1 cellular context compared by ENCODE assay signal in genomic region chr6:47083586-47084047, GRCh38.
A peak's percentile ranks its signal among the peaks of the same experiment; 100 is the strongest.
TF ChIP-seq lines count a peak whose summit lies in the region.

No MANE protein-coding gene starts in this region.

TF ChIP-seq in HepG2, 621 proteins besides CTCF, POLR2A, EP300 and RAD21 (continued from another document and continues in another):
- TF ChIP-seq, protein P1, sequence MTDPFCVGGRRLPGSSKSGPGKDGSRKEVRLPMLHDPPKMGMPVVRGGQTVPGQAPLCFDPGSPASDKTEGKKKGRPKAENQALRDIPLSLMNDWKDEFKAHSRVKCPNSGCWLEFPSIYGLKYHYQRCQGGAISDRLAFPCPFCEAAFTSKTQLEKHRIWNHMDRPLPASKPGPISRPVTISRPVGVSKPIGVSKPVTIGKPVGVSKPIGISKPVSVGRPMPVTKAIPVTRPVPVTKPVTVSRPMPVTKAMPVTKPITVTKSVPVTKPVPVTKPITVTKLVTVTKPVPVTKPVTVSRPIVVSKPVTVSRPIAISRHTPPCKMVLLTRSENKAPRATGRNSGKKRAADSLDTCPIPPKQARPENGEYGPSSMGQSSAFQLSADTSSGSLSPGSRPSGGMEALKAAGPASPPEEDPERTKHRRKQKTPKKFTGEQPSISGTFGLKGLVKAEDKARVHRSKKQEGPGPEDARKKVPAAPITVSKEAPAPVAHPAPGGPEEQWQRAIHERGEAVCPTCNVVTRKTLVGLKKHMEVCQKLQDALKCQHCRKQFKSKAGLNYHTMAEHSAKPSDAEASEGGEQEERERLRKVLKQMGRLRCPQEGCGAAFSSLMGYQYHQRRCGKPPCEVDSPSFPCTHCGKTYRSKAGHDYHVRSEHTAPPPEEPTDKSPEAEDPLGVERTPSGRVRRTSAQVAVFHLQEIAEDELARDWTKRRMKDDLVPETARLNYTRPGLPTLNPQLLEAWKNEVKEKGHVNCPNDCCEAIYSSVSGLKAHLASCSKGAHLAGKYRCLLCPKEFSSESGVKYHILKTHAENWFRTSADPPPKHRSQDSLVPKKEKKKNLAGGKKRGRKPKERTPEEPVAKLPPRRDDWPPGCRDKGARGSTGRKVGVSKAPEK (CRISPR knock-in tag; IDR thresholded peaks at IDR 0.05; ENCODE audit: borderline replicate concordance), result no peak
- TF ChIP-seq ZNF660 (CRISPR knock-in tag; IDR thresholded peaks at IDR 0.05; ENCODE audit: borderline replicate concordance, low read depth) (no peak), ZSCAN12 (CRISPR knock-in tag; IDR thresholded peaks at IDR 0.05) (no peak), ZMAT3 (CRISPR knock-in tag; conservative IDR thresholded peaks at IDR 0.05) (no peak), CBX1 (IDR thresholded peaks at IDR 0.05; ENCODE audit: low read depth) (no peak), ZMYM3 (CRISPR knock-in tag; IDR thresholded peaks at IDR 0.05) (peak; percentile 36; the same call in 1 of the 2 replicates), ESRRA (CRISPR knock-in tag; IDR thresholded peaks at IDR 0.05; ENCODE audit: low read depth) (peak; percentile 65; the same call in 1 of the 2 replicates), ZNF670 (CRISPR knock-in tag; IDR thresholded peaks at IDR 0.05; ENCODE audit: borderline replicate concordance) (no peak), ZNF326 (CRISPR knock-in tag; IDR thresholded peaks at IDR 0.05; ENCODE audit: borderline replicate concordance) (no peak), ZNF589 (CRISPR knock-in tag; conservative IDR thresholded peaks at IDR 0.05) (no peak), FOXO1 (CRISPR knock-in tag; IDR thresholded peaks at IDR 0.05) (no peak; the same call in 1 of the 2 replicates), ARHGAP35 (CRISPR knock-in tag; IDR thresholded peaks at IDR 0.05; ENCODE audit: borderline replicate concordance) (no peak), ZNF382 (CRISPR knock-in tag; IDR thresholded peaks at IDR 0.05; ENCODE audit: borderline replicate concordance) (no peak), FIP1L1 (IDR thresholded peaks at IDR 0.05; ENCODE audit: borderline replicate concordance, insufficient read depth, low read depth, low read length) (no peak), CHCHD3 (CRISPR knock-in tag; IDR thresholded peaks at IDR 0.05) (no peak), KAT7 (CRISPR knock-in tag; IDR thresholded peaks at IDR 0.05; ENCODE audit: borderline replicate concordance) (no peak), ZNF484 (CRISPR knock-in tag; IDR thresholded peaks at IDR 0.05; ENCODE audit: borderline replicate concordance, low read depth) (peak; percentile 95; the same call in 1 of the 2 replicates), REST (IDR thresholded peaks at IDR 0.05; ENCODE audit: borderline replicate concordance in 1 of 2, low read depth in 1 of 2, low read length in 2 of 2) (no peak), KAT8 (CRISPR knock-in tag; IDR thresholded peaks at IDR 0.05) (0 out of 2 replicates have a peak, but pooled peaks have one; percentile 16), ETV5 (CRISPR knock-in tag; IDR thresholded peaks at IDR 0.05; ENCODE audit: borderline replicate concordance) (peak; percentile 75), TFDP1 (CRISPR knock-in tag; IDR thresholded peaks at IDR 0.05; ENCODE audit: borderline replicate concordance) (0 out of 2 replicates have a peak, but pooled peaks have one; percentile 11), ZNF747 (CRISPR knock-in tag; IDR thresholded peaks at IDR 0.05; ENCODE audit: borderline replicate concordance) (no peak), ZNF264 (CRISPR knock-in tag; IDR thresholded peaks at IDR 0.05) (no peak), XRCC5 (optimal IDR thresholded peaks at IDR 0.05; ENCODE audit: low read length) (peak; percentile 35), ZNF720 (CRISPR knock-in tag; IDR thresholded peaks at IDR 0.05) (0 out of 2 replicates have a peak, but pooled peaks have one; percentile 34), SOX5 (CRISPR knock-in tag; IDR thresholded peaks at IDR 0.05; ENCODE audit: borderline replicate concordance) (peak; percentile 68), ELF4 (CRISPR knock-in tag; IDR thresholded peaks at IDR 0.05; ENCODE audit: borderline replicate concordance) (no peak), YEATS2 (CRISPR knock-in tag; IDR thresholded peaks at IDR 0.05; ENCODE audit: borderline replicate concordance) (no peak; the same call in 1 of the 2 replicates), IRX3 (CRISPR knock-in tag; IDR thresholded peaks at IDR 0.05; ENCODE audit: borderline replicate concordance, low read depth) (no peak), ZNF782 (CRISPR knock-in tag; IDR thresholded peaks at IDR 0.05; ENCODE audit: borderline replicate concordance) (no peak), ATF2 (CRISPR knock-in tag; IDR thresholded peaks at IDR 0.05) (no peak)
- TF ChIP-seq, protein P2, sequence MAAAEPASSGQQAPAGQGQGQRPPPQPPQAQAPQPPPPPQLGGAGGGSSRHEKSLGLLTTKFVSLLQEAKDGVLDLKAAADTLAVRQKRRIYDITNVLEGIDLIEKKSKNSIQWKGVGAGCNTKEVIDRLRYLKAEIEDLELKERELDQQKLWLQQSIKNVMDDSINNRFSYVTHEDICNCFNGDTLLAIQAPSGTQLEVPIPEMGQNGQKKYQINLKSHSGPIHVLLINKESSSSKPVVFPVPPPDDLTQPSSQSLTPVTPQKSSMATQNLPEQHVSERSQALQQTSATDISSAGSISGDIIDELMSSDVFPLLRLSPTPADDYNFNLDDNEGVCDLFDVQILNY (CRISPR knock-in tag; conservative IDR thresholded peaks at IDR 0.05), result no peak
- TF ChIP-seq, protein P3, sequence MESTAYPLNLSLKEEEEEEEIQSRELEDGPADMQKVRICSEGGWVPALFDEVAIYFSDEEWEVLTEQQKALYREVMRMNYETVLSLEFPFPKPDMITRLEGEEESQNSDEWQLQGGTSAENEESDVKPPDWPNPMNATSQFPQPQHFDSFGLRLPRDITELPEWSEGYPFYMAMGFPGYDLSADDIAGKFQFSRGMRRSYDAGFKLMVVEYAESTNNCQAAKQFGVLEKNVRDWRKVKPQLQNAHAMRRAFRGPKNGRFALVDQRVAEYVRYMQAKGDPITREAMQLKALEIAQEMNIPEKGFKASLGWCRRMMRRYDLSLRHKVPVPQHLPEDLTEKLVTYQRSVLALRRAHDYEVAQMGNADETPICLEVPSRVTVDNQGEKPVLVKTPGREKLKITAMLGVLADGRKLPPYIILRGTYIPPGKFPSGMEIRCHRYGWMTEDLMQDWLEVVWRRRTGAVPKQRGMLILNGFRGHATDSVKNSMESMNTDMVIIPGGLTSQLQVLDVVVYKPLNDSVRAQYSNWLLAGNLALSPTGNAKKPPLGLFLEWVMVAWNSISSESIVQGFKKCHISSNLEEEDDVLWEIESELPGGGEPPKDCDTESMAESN (CRISPR knock-in tag; conservative IDR thresholded peaks at IDR 0.05), result 0 out of 2 replicates have a peak, but pooled peaks have one; percentile 32
- TF ChIP-seq, protein P4, sequence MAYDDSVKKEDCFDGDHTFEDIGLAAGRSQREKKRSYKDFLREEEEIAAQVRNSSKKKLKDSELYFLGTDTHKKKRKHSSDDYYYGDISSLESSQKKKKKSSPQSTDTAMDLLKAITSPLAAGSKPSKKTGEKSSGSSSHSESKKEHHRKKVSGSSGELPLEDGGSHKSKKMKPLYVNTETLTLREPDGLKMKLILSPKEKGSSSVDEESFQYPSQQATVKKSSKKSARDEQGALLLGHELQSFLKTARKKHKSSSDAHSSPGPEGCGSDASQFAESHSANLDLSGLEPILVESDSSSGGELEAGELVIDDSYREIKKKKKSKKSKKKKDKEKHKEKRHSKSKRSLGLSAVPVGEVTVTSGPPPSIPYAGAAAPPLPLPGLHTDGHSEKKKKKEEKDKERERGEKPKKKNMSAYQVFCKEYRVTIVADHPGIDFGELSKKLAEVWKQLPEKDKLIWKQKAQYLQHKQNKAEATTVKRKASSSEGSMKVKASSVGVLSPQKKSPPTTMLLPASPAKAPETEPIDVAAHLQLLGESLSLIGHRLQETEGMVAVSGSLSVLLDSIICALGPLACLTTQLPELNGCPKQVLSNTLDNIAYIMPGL (CRISPR knock-in tag; IDR thresholded peaks at IDR 0.05; ENCODE audit: borderline replicate concordance in 1 of 2, low read depth in 1 of 2), result no peak
- TF ChIP-seq, protein P5, sequence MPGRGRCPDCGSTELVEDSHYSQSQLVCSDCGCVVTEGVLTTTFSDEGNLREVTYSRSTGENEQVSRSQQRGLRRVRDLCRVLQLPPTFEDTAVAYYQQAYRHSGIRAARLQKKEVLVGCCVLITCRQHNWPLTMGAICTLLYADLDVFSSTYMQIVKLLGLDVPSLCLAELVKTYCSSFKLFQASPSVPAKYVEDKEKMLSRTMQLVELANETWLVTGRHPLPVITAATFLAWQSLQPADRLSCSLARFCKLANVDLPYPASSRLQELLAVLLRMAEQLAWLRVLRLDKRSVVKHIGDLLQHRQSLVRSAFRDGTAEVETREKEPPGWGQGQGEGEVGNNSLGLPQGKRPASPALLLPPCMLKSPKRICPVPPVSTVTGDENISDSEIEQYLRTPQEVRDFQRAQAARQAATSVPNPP (CRISPR knock-in tag; IDR thresholded peaks at IDR 0.05), result no peak
- TF ChIP-seq, protein P6, sequence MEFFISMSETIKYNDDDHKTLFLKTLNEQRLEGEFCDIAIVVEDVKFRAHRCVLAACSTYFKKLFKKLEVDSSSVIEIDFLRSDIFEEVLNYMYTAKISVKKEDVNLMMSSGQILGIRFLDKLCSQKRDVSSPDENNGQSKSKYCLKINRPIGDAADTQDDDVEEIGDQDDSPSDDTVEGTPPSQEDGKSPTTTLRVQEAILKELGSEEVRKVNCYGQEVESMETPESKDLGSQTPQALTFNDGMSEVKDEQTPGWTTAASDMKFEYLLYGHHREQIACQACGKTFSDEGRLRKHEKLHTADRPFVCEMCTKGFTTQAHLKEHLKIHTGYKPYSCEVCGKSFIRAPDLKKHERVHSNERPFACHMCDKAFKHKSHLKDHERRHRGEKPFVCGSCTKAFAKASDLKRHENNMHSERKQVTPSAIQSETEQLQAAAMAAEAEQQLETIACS (CRISPR knock-in tag; IDR thresholded peaks at IDR 0.05), result no peak
